In genomic region chr11:67468056-67468455, GRCh38 we compare ENCODE assay signal across 8 cellular contexts.
DNase-seq lines count a peak whose midpoint lies in the region; TF ChIP-seq lines count a peak whose summit lies in the region.

No MANE protein-coding gene starts in this region.

- H3K4me3 ChIP-seq in GM12864 (ENCODE audit: low read depth, low read length) (peak overlapping the region; percentile 79), choroid plexus epithelial cell (ENCODE audit: low read depth, low read length) (peak overlapping the region; percentile 83), mucosa of stomach (ENCODE audit: low read length) (peak overlapping the region; percentile 80)

- H3K9ac ChIP-seq in mucosa of stomach (ENCODE audit: low read length) = peak overlapping the region; percentile 88

- no peaks in the 10 kb centered on the region for H3K9me3 ChIP-seq in mucosa of stomach (ENCODE audit: control insufficient read depth, low read length)

- H3K4me1 ChIP-seq in mucosa of stomach (ENCODE audit: control insufficient read depth, insufficient read depth, low read length) = peaks cover 48% of the 10 kb centered on the region

- no peaks in the 10 kb centered on the region for H3K27me3 ChIP-seq in mucosa of stomach (ENCODE audit: control insufficient read depth, insufficient read depth, low read length)

- H3K36me3 ChIP-seq in mucosa of stomach (ENCODE audit: control insufficient read depth, insufficient read depth, low read length) = no peaks in the 10 kb centered on the region

- TF ChIP-seq CTCF in GM12864 (IDR thresholded peaks at IDR 0.05; ENCODE audit: low read depth, low read length, missing control alignments) (no peak), choroid plexus epithelial cell (conservative IDR thresholded peaks at IDR 0.05; ENCODE audit: low read depth, low read length) (no peak)

- no peak for DNase-seq in GM12864 (ENCODE audit: low read depth)
- DNase-seq in NCI-H69 (lab: John Stamatoyannopoulos, UW) = peak; percentile 63
- no peak for DNase-seq in choroid plexus epithelial cell (ENCODE audit: low read depth)
- DNase-seq in NCI-H128 (lab: John Stamatoyannopoulos, UW; ENCODE audit: unreplicated experiment) = no peak
- DNase-seq in NCI-H1436 (lab: John Stamatoyannopoulos, UW) = no peak
- no peak for DNase-seq in activated CD8-positive, alpha-beta memory T cell treated with anti-CD3 and anti-CD28 coated beads, Interleukin-2, amount 50 U/mL, for 48 hours
- no peak for DNase-seq in EL
